In the genomic region with DNA sequence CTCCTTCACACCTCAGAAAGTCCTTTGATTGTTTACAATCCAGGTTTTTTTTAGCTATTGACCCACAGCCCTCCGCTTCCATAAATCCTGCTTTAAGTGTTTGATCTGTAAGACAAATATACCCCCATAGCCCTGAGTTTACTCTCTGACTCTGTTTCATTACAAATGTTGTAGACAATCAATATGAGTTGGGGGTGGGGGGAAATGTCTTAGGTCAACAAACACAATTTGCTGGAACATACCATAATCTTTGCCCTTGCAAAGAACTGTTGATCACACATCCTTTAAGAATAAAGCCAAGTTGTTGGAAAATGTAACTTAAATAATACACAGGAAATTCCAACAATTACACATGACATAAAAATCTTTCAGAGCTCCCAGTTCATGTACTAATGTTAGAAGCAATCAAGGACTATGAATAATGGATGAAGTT, we compare ENCODE assay signal across 22 cellular contexts.
A peak's percentile ranks its signal among the peaks of the same experiment; 100 is the strongest.
DNase-seq lines count a peak whose midpoint lies in the region; ATAC-seq, FAIRE-seq and TF ChIP-seq lines count a peak whose summit lies in the region.
"Had no signal": no experiment of that assay in that cellular context is flagged by ENCODE, and none has a peak within 500 bp of the region (broad histone marks: within the 10 kb centered on the region; RNA-seq: fewer than 3 reads in every experiment).

No MANE protein-coding gene starts in this region.

- H3K27ac Mint-ChIP-seq in nephron, result peak overlapping the region; percentile 29 to 81 (median 65)
- H3K27ac Mint-ChIP-seq: activated CD8-positive, alpha-beta memory T cell treated with anti-CD3 and anti-CD28 coated beads, Interleukin-2, amount 10 ng/mL, durations not matched to agents 7 days and 5 days; T-helper 2 cell treated with Interferon-gamma antibody and Interleukin-4, amounts not matched to agents 5 μg/mL and 100 μg/mL, for 36 hours had no signal

- H3K4me1 Mint-ChIP-seq in nephron, result peaks cover 25% of the 10 kb centered on the region
- H3K4me1 Mint-ChIP-seq: activated CD8-positive, alpha-beta memory T cell treated with anti-CD3 and anti-CD28 coated beads, Interleukin-2, amount 10 ng/mL, durations not matched to agents 7 days and 5 days had no signal

- no peaks in the 10 kb centered on the region for H3K27me3 ChIP-seq in bronchial epithelial cell (ENCODE audit: control insufficient read depth, insufficient read depth, low read length)
- H3K27me3 ChIP-seq: foreskin keratinocyte, suprapubic skin had no signal

- no peaks in the 10 kb centered on the region for H3K36me3 ChIP-seq in bronchial epithelial cell (ENCODE audit: control insufficient read depth, insufficient read depth, low read length)
- H3K36me3 ChIP-seq: left ventricle myocardium inferior, SJCRH30, suprapubic skin had no signal

- FAIRE-seq in bronchial epithelial cell (lab: Jason Lieb, UNC) (no peak), HTR-8/SVneo (lab: Jason Lieb, UNC) (no peak)
- FAIRE-seq: endometrium, GM12892 had no signal

- peak; percentile 61 for DNase-seq in EH (ENCODE audit: low read depth)
- peak; percentile 37 for DNase-seq in NCI-H146 (lab: John Stamatoyannopoulos, UW)
- DNase-seq in bronchial epithelial cell (ENCODE audit: low read depth), result peak; percentile 27
- no peak for DNase-seq in hypothalamus (lab: John Stamatoyannopoulos, UW)
- DNase-seq in HTR-8/SVneo (ENCODE audit: insufficient read length, low spot score), result no peak
- DNase-seq in erythroblast (lab: John Stamatoyannopoulos, UW), result no peak
- DNase-seq: activated CD4-positive, alpha-beta T cell treated with anti-CD3 and anti-CD28 coated beads for 1 hour; activated CD8-positive, alpha-beta memory T cell treated with anti-CD3 and anti-CD28 coated beads, Interleukin-2, amount 10 ng/mL, durations not matched to agents 7 days and 5 days; activated effector memory CD4-positive, alpha-beta T cell treated with anti-CD3 and anti-CD28 coated beads, Interleukin-2, amount 50 U/mL, for 16 hours; AML-193; foreskin keratinocyte; left ventricle myocardium inferior; NCI-H1436 treated with DMSO at 0.1 percent for 48 hours; NCI-H524 treated with DMSO at 0.1 percent for 48 hours; SJCRH30; stimulated activated CD4-positive, alpha-beta T cell treated with anti-CD3 and anti-CD28 coated beads, Interleukin-4, amount 100 ng/mL, for 24 hours had no signal

- TF ChIP-seq POLR2A in erythroblast (IDR thresholded peaks at IDR 0.05; ENCODE audit: low read length), result no peak

- TF ChIP-seq CTCF in bronchial epithelial cell (IDR thresholded peaks at IDR 0.05; ENCODE audit: insufficient read depth, low read length, severe bottlenecking) (no peak), nephron (IDR thresholded peaks at IDR 0.05; ENCODE audit: unreplicated experiment in 3 of 3) (no peak)

- ATAC-seq in GM18517 (IDR thresholded peaks at IDR 0.05; ENCODE audit: unreplicated experiment), result no peak
- ATAC-seq: activated CD8-positive, alpha-beta memory T cell treated with anti-CD3 and anti-CD28 coated beads, Interleukin-2, amount 10 ng/mL, durations not matched to agents 7 days and 5 days; foreskin keratinocyte had no signal

- H3K4me3 ChIP-seq in bronchial epithelial cell (ENCODE audit: low read depth, low read length), result no peak overlapping the region
- H3K4me3 ChIP-seq: left ventricle myocardium inferior, SJCRH30, suprapubic skin had no signal

- no peaks in the 10 kb centered on the region for H3K36me3 Mint-ChIP-seq in nephron (ENCODE audit: low read depth)
- H3K36me3 Mint-ChIP-seq: activated CD8-positive, alpha-beta memory T cell treated with anti-CD3 and anti-CD28 coated beads, Interleukin-2, amount 10 ng/mL, durations not matched to agents 7 days and 5 days had no signal

- no peaks in the 10 kb centered on the region for H3K27me3 Mint-ChIP-seq in nephron (ENCODE audit: low read depth)
- H3K27me3 Mint-ChIP-seq: activated CD8-positive, alpha-beta memory T cell treated with anti-CD3 and anti-CD28 coated beads, Interleukin-2, amount 10 ng/mL, durations not matched to agents 7 days and 5 days had no signal

- H3K9me3 Mint-ChIP-seq in nephron, result no peaks in the 10 kb centered on the region

- no peak overlapping the region for H3K4me3 Mint-ChIP-seq in nephron
- H3K4me3 Mint-ChIP-seq: activated CD8-positive, alpha-beta memory T cell treated with anti-CD3 and anti-CD28 coated beads, Interleukin-2, amount 10 ng/mL, durations not matched to agents 7 days and 5 days; T-helper 2 cell treated with Interferon-gamma antibody and Interleukin-4, amounts not matched to agents 5 μg/mL and 100 μg/mL, for 36 hours had no signal

Comparison
In these comparisons a context has a peak if more than half of its experiments do, and no peak if none do; other contexts are left out.
1. DNase-seq: peak in EH (single experiment), NCI-H146 (single experiment) and bronchial epithelial cell (single experiment); none in hypothalamus (0 of 51), HTR-8/SVneo (single experiment) and erythroblast (0 of 2).